In genomic region chr15:41983621-41984571, GRCh38 we compare ENCODE assay signal across 19 cellular contexts. TPM values are rescaled to one million over a fixed set of nuclear protein-coding genes. Genes with fewer than 3 reads are reported as not detected.
"Had no signal": no experiment of that assay in that cellular context is flagged by ENCODE, and none has a peak within 500 bp of the region (broad histone marks: within the 10 kb centered on the region; RNA-seq: fewer than 3 reads in every experiment).

No MANE protein-coding gene starts in this region.

- H3K4me2 ChIP-seq: neural progenitor cell had no signal

- H3K36me3 Mint-ChIP-seq: naive B cell, neural progenitor cell had no signal

- H3K4me1 Mint-ChIP-seq: activated B cell treated with CpG ODN at 0.5 μM for 24 hours, naive B cell, neural progenitor cell had no signal

- H3K36me3 ChIP-seq: gastroesophageal sphincter, neural progenitor cell, pancreas had no signal

- H3K9me3 Mint-ChIP-seq: activated B cell treated with CpG ODN at 0.5 μM for 24 hours; activated CD4-positive, alpha-beta T cell treated with anti-CD3 and anti-CD28 coated beads, Interleukin-2, amount 10 ng/mL, durations not matched to agents 24 days and 14 days; activated T-cell treated with anti-CD3 and anti-CD28 coated beads, Interleukin-2, amount 50 U/mL, for 4 hours; naive B cell; neural progenitor cell had no signal

- H3K27ac Mint-ChIP-seq: activated B cell treated with CpG ODN at 0.5 μM for 24 hours; activated CD4-positive, alpha-beta T cell treated with anti-CD3 and anti-CD28 coated beads, Interleukin-2, amount 10 ng/mL, durations not matched to agents 24 days and 14 days; naive B cell; neural progenitor cell had no signal

- H3K4me3 Mint-ChIP-seq: activated B cell treated with CpG ODN at 0.5 μM for 24 hours; activated CD4-positive, alpha-beta T cell treated with anti-CD3 and anti-CD28 coated beads, Interleukin-2, amount 10 ng/mL, durations not matched to agents 24 days and 14 days; activated T-cell treated with anti-CD3 and anti-CD28 coated beads, Interleukin-2, amount 50 U/mL, for 4 hours; naive B cell; neural progenitor cell had no signal

- H3K4me3 ChIP-seq: gastroesophageal sphincter, neural progenitor cell, pancreas had no signal

- H3K27me3 Mint-ChIP-seq: activated CD4-positive, alpha-beta T cell treated with anti-CD3 and anti-CD28 coated beads, Interleukin-2, amount 10 ng/mL, durations not matched to agents 24 days and 14 days had no signal

- H3K27me3 ChIP-seq: neural progenitor cell, pancreas had no signal

- H3K9me3 ChIP-seq: gastroesophageal sphincter, pancreas had no signal

- ATAC-seq: activated T-cell treated with anti-CD3 and anti-CD28 coated beads, Interleukin-2, amount 50 U/mL, for 4 hours; gastroesophageal sphincter; pancreas had no signal

- DNase-seq: activated B cell treated with CpG ODN at 0.5 μM for 24 hours; activated CD4-positive, alpha-beta T cell treated with anti-CD3 and anti-CD28 coated beads, Interleukin-2, amount 10 ng/mL, durations not matched to agents 24 days and 14 days; activated gamma-delta T cell treated with Interleukin-2 at 50 U/mL for 16 hours; activated T-cell treated with anti-CD3 and anti-CD28 coated beads, Interleukin-2, amount 50 U/mL, for 4 hours; anterior cingulate cortex; islet precursor cell; naive B cell; pancreas; stimulated activated CD4-positive, alpha-beta T cell treated with anti-CD3 and anti-CD28 coated beads, Interleukin-15, amount 100 ng/mL, for 24 hours; stimulated activated CD4-positive, alpha-beta T cell treated with anti-CD3 and anti-CD28 coated beads, Interleukin-4, amount 100 ng/mL, for 1 hour; stimulated activated naive CD4-positive, alpha-beta T cell had no signal

- H3K9ac ChIP-seq: neural progenitor cell had no signal

- H3K4me1 ChIP-seq: neural progenitor cell had no signal

- H3K27ac ChIP-seq: gastroesophageal sphincter, neural progenitor cell, pancreas had no signal

- H2AFZ ChIP-seq: neural progenitor cell had no signal

RNA-seq across cellular contexts. Expression of gene PLA2G4E, which starts 36.9 kb away (rescaled TPM):
- total RNA-seq: activated B cell treated with CpG ODN at 0.5 μM for 24 hours; activated CD4-positive, alpha-beta T cell treated with anti-CD3 and anti-CD28 coated beads, Interleukin-2, amount 10 ng/mL, durations not matched to agents 24 days and 14 days; activated T-cell treated with anti-CD3 and anti-CD28 coated beads, Interleukin-2, amount 50 U/mL, for 4 hours; cerebellum; dermis microvascular lymphatic vessel endothelial cell; lung microvascular endothelial cell; mononuclear cell; renal cortical epithelial cell; T-helper 2 cell treated with Interferon-gamma antibody and Interleukin-4, amounts not matched to agents 100 ng/mL and 5 ng/mL, for 36 hours had no signal
